ENCODE assay signal across 8 cellular contexts in the genomic region with DNA sequence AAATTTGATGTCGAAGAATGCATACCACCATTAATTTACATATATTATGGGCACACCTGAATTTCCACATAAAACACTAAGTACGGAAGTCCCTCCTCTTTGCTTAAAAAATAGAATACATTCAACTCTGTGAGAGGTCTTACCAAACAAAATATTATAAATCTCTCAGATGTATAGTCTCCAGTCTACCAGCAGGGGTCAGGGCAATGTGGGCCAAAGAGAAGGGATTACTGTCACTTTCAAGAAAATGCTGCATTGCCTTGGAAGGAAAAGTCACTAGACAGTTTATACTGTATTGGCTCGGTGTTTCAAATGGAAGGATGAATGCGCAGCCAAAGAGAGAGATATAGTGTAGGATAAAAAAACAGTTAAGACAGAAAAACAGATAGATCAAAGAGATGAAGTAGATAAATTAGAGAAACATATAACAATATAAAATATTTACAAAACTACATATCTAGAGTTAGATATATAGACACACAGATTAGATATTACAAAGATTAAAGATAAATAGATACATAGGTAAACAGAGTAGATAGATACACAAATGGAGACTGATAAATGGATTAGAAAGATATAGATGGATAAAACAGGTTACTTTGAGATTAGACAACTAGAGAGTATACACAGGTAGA. TPM values are rescaled to one million over a fixed set of nuclear protein-coding genes. Genes with fewer than 3 reads are reported as not detected.
DNase-seq lines count a peak whose midpoint lies in the region; ATAC-seq and TF ChIP-seq lines count a peak whose summit lies in the region.

No MANE protein-coding gene starts in this region.

- CTCF ChIA-PET in activated CD4-positive, alpha-beta memory T cell treated with anti-CD3 and anti-CD28 coated beads for 36 hours (lab: Charles Lee): interaction anchor here (0.8 to 5.0 kb wide), 15 partner anchors 8 to 535 kb away, joined by 3 to 47 read pairs (median 5); a partner anchor contains a TSS

- H3K4me3 ChIP-seq in CD4-positive, CD25-positive, alpha-beta regulatory T cell (ENCODE audit: low read depth, low read length): no peak overlapping the region

- no peaks in the 10 kb centered on the region for H3K9me3 ChIP-seq in CD4-positive, CD25-positive, alpha-beta regulatory T cell (ENCODE audit: control insufficient read depth in 2 of 2, low read length in 2 of 2)

- no peaks in the 10 kb centered on the region for H3K27me3 Mint-ChIP-seq in CD4-positive, CD25-positive, alpha-beta regulatory T cell
- H3K27me3 Mint-ChIP-seq in activated CD4-positive, alpha-beta memory T cell treated with anti-CD3 and anti-CD28 coated beads for 36 hours: no peaks in the 10 kb centered on the region
- H3K27me3 Mint-ChIP-seq in osteocyte (ENCODE audit: unreplicated experiment): no peaks in the 10 kb centered on the region

- peak; percentile 85 for TF ChIP-seq CTCF in osteocyte (IDR thresholded peaks at IDR 0.05)

- peak overlapping the region in 1 of 3 donors; percentile 58 for H3K27ac Mint-ChIP-seq in CD4-positive, CD25-positive, alpha-beta regulatory T cell
- no peak overlapping the region for H3K27ac Mint-ChIP-seq in activated CD4-positive, alpha-beta memory T cell treated with anti-CD3 and anti-CD28 coated beads for 36 hours
- H3K27ac Mint-ChIP-seq in osteocyte (ENCODE audit: unreplicated experiment): no peak overlapping the region

- H3K36me3 ChIP-seq in CD4-positive, CD25-positive, alpha-beta regulatory T cell (ENCODE audit: control insufficient read depth, insufficient read depth, low read length): peaks cover 60% of the 10 kb centered on the region

- intact Hi-C loops in activated CD4-positive, alpha-beta memory T cell treated with anti-CD3 and anti-CD28 coated beads for 36 hours (cut with micrococcal nuclease): loop anchor here (1.0 to 2.0 kb wide), 2 partner anchors 21 to 114 kb away; a partner anchor contains a TSS

- H3K27ac ChIP-seq in CD4-positive, CD25-positive, alpha-beta regulatory T cell (ENCODE audit: insufficient read depth, low read length, poor library complexity, severe bottlenecking): no peak overlapping the region

- H3K9me3 Mint-ChIP-seq in CD4-positive, CD25-positive, alpha-beta regulatory T cell: no peaks in the 10 kb centered on the region
- H3K9me3 Mint-ChIP-seq in activated CD4-positive, alpha-beta memory T cell treated with anti-CD3 and anti-CD28 coated beads for 36 hours: no peaks in the 10 kb centered on the region
- H3K9me3 Mint-ChIP-seq in osteocyte (ENCODE audit: unreplicated experiment): no peaks in the 10 kb centered on the region

- peaks cover 45% of the 10 kb centered on the region for H3K36me3 Mint-ChIP-seq in CD4-positive, CD25-positive, alpha-beta regulatory T cell
- H3K36me3 Mint-ChIP-seq in activated CD4-positive, alpha-beta memory T cell treated with anti-CD3 and anti-CD28 coated beads for 36 hours: peaks cover 29% of the 10 kb centered on the region
- peaks cover 15% of the 10 kb centered on the region for H3K36me3 Mint-ChIP-seq in osteocyte (ENCODE audit: unreplicated experiment)

- H3K4me3 Mint-ChIP-seq in CD4-positive, CD25-positive, alpha-beta regulatory T cell: no peak overlapping the region
- H3K4me3 Mint-ChIP-seq in activated CD4-positive, alpha-beta memory T cell treated with anti-CD3 and anti-CD28 coated beads for 36 hours: no peak overlapping the region
- H3K4me3 Mint-ChIP-seq in osteocyte (ENCODE audit: unreplicated experiment): no peak overlapping the region

- H3K4me1 Mint-ChIP-seq in CD4-positive, CD25-positive, alpha-beta regulatory T cell: peaks cover 2 to 9% (median 5%) of the 10 kb centered on the region in 4 donors
- peaks cover 2% of the 10 kb centered on the region for H3K4me1 Mint-ChIP-seq in activated CD4-positive, alpha-beta memory T cell treated with anti-CD3 and anti-CD28 coated beads for 36 hours (ENCODE audit: low read depth)
- H3K4me1 Mint-ChIP-seq in osteocyte (ENCODE audit: unreplicated experiment): peaks cover 3% of the 10 kb centered on the region

- POLR2A ChIA-PET in activated CD4-positive, alpha-beta memory T cell treated with anti-CD3 and anti-CD28 coated beads for 36 hours (lab: Charles Lee): interaction anchor here (1.3 kb wide), 1 partner anchor 21 kb away, joined by 4 read pairs; a partner anchor contains a TSS

- peak; percentile 74 to 82 for ATAC-seq in CD4-positive, CD25-positive, alpha-beta regulatory T cell (ENCODE audit: low read depth in 2 of 2)
- peak; percentile 86 for ATAC-seq in GM18861 (IDR thresholded peaks at IDR 0.05; ENCODE audit: unreplicated experiment)
- peak; percentile 89 for ATAC-seq in HG03064 (IDR thresholded peaks at IDR 0.05; ENCODE audit: low read depth, unreplicated experiment)

- DNase-seq in CD4-positive, CD25-positive, alpha-beta regulatory T cell: peak; percentile 32 to 76 (median 55)
- peak; percentile 49 to 67 for DNase-seq in NCI-H446 (lab: John Stamatoyannopoulos, UW)
- DNase-seq in activated CD4-positive, alpha-beta memory T cell treated with anti-CD3 and anti-CD28 coated beads for 36 hours: peak; percentile 57
- DNase-seq in fibroblast of peridontal ligament (ENCODE audit: extremely low read depth): peak; percentile 75
- no peak for DNase-seq in osteocyte (ENCODE audit: extremely low spot score, unreplicated experiment)
- no peak for DNase-seq in effector CD8-positive, alpha-beta T cell (lab: John Stamatoyannopoulos, UW)

- no peaks in the 10 kb centered on the region for H3K27me3 ChIP-seq in CD4-positive, CD25-positive, alpha-beta regulatory T cell (ENCODE audit: control insufficient read depth, insufficient read depth, low read length)

- no peaks in the 10 kb centered on the region for H3K4me1 ChIP-seq in CD4-positive, CD25-positive, alpha-beta regulatory T cell (ENCODE audit: control insufficient read depth, insufficient read depth, low read length, poor library complexity, severe bottlenecking)

RNA-seq across cellular contexts. Expression of a gene that starts 20.9 kb away (rescaled TPM):
- 40.4 TPM for total RNA-seq in CD4-positive, CD25-positive, alpha-beta regulatory T cell
- polyA plus RNA-seq in CD4-positive, CD25-positive, alpha-beta regulatory T cell: 10 to 100 TPM; 74.9 to 81.5 (median 77.8) TPM
- 10 to 100 TPM; 42.7 to 44.2 TPM for total RNA-seq in activated CD4-positive, alpha-beta memory T cell treated with anti-CD3 and anti-CD28 coated beads for 36 hours
- 24.0 and 27.1 TPM in 2 replicates for total RNA-seq in osteocyte

RNA-seq across cellular contexts. Expression of a gene that starts 54.2 kb away (rescaled TPM):
- total RNA-seq in CD4-positive, CD25-positive, alpha-beta regulatory T cell: 0.74 TPM
- under 1 TPM in 1 of 4 donors, not detected in 3; 0.26 TPM for polyA plus RNA-seq in CD4-positive, CD25-positive, alpha-beta regulatory T cell
- under 1 TPM; 0.05 to 0.14 TPM for total RNA-seq in activated CD4-positive, alpha-beta memory T cell treated with anti-CD3 and anti-CD28 coated beads for 36 hours
- 0.11 and 0.31 TPM in 2 replicates for total RNA-seq in osteocyte

Comparison
In these comparisons a context has a peak if more than half of its experiments do, and no peak if none do; other contexts are left out.
1. DNase-seq: peak in CD4-positive, CD25-positive, alpha-beta regulatory T cell (3 of 3), NCI-H446 (2 of 2), activated CD4-positive, alpha-beta memory T cell treated with anti-CD3 and anti-CD28 coated beads for 36 hours (single experiment) and fibroblast of peridontal ligament (single experiment); none in osteocyte (single experiment) and effector CD8-positive, alpha-beta T cell (single experiment).
2. Peak in every context shown above with its lines, with median percentiles within 50 percentile points of each other: ATAC-seq.